11 cellular contexts compared by ENCODE assay signal in the genomic region with DNA sequence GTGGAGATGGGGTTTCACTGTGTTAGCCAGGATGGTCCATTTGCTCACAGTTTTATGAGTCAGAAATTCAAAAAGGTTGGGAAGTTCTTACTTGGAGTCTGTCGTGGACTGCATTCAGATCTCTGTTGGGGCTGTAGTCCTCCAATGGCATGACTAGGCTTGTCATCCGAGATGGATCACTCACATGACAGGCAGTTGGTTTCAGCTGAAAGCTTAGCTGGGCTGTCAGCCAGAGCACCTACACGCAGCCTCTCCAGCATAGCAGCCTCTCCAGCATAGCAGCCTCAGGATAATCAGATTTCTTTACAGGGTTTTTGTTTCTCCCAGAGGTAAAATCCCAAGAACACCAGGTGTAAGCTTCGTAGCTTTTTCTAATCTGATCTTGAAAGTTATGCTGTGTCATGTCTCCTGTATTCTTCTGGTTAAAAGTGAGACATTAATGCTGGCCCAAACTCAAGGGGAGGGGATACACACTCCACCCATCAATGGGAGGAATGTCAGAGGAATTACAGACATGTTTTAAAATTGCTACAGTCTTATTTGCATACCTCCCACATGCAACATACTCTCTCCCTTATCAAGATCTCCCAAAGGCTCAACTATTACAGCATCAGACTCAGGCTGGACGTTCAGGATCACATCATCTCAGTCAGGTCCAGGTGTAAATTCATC. TPM values are rescaled to one million over a fixed set of nuclear protein-coding genes. Genes with fewer than 3 reads are reported as not detected.
DNase-seq lines count a peak whose midpoint lies in the region; ATAC-seq, FAIRE-seq and TF ChIP-seq lines count a peak whose summit lies in the region.
"Had no signal": no experiment of that assay in that cellular context is flagged by ENCODE, and none has a peak within 500 bp of the region (broad histone marks: within the 10 kb centered on the region; RNA-seq: fewer than 3 reads in every experiment).

No MANE protein-coding gene starts in this region.

- intact Hi-C loops in left cardiac atrium (cut with DNase I) = no loop called here
- intact Hi-C loops in cardiac septum (cut with DNase I) = no loop called here
- intact Hi-C loops in right cardiac atrium (cut with DNase I) = no loop called here

- H3K36me3 ChIP-seq in RWPE2 (ENCODE audit: low read depth) = no peaks in the 10 kb centered on the region
- H3K36me3 ChIP-seq: BLaER1 had no signal

- no peak for FAIRE-seq in urothelium cell line (lab: Jason Lieb, UNC)

- no peak for DNase-seq in left cardiac atrium
- no peak for DNase-seq in cardiac septum (ENCODE audit: low spot score)
- DNase-seq in RWPE2 (ENCODE audit: low spot score) = peak; percentile 70
- peak in 1 of 3 donors; percentile 43 for DNase-seq in right cardiac atrium
- peak; percentile 25 for DNase-seq in urothelium cell line (ENCODE audit: low spot score)
- DNase-seq in cortex of kidney (lab: John Stamatoyannopoulos, UW) = no peak
- DNase-seq in UCSD-AML1 (lab: John Stamatoyannopoulos, UW; ENCODE audit: unreplicated experiment) = no peak
- no peak for DNase-seq in stimulated activated CD4-positive, alpha-beta T cell treated with anti-CD3 and anti-CD28 coated beads, Interleukin-4, amount 100 ng/mL, for 1 hour
- DNase-seq: KBM-7 had no signal

- 47% methylated on average over 5 of the region's 5 CpGs for WGBS in right cardiac atrium

- no peaks in the 10 kb centered on the region for H3K27me3 ChIP-seq in RWPE2 (ENCODE audit: insufficient read depth, poor library complexity, severe bottlenecking)
- no peaks in the 10 kb centered on the region for H3K27me3 ChIP-seq in right cardiac atrium (ENCODE audit: control insufficient read depth, insufficient read depth)
- H3K27me3 ChIP-seq: BLaER1 had no signal

- TF ChIP-seq CTCF in RWPE2 (IDR thresholded peaks at IDR 0.05; ENCODE audit: poor library complexity, severe bottlenecking) = no peak

- H3K4me1 ChIP-seq in RWPE2 (ENCODE audit: insufficient read depth, poor library complexity, severe bottlenecking) = peaks cover 13% of the 10 kb centered on the region
- no peaks in the 10 kb centered on the region for H3K4me1 ChIP-seq in right cardiac atrium (ENCODE audit: control insufficient read depth, insufficient read depth, low read length)
- H3K4me1 ChIP-seq: BLaER1 had no signal

- ATAC-seq in left cardiac atrium (peak; percentile 41 to 77), RWPE2 (ENCODE audit: low read depth) (peak; percentile 93), right cardiac atrium (peak; percentile 40 to 63)
- ATAC-seq: natural killer cell treated with Interleukin-12 subunit alpha and Interleukin-12 subunit beta and Interleukin-15 and Interleukin-18, amount 100 ng/mL, for 72 hours had no signal

- H3K27ac ChIP-seq in RWPE2 (ENCODE audit: poor library complexity, severe bottlenecking) (peak overlapping the region; percentile 74), right cardiac atrium (ENCODE audit: low read length) (no peak overlapping the region)
- H3K27ac ChIP-seq: BLaER1 had no signal

- no peak overlapping the region for H3K4me3 ChIP-seq in RWPE2 (ENCODE audit: severe bottlenecking)
- no peak overlapping the region for H3K4me3 ChIP-seq in right cardiac atrium (ENCODE audit: low read length)
- H3K4me3 ChIP-seq: BLaER1 had no signal

- H3K9me3 ChIP-seq in RWPE2 (ENCODE audit: severe bottlenecking) (no peaks in the 10 kb centered on the region), right cardiac atrium (ENCODE audit: control insufficient read depth, low read length) (no peaks in the 10 kb centered on the region)

RNA-seq across cellular contexts. Expression of gene SOD3, which starts 31.6 kb away (rescaled TPM):
- 100 to 1,000 TPM in 1 of 2 donors, 10 to 100 TPM in 1; 69.4 to 120 TPM for total RNA-seq in left cardiac atrium
- total RNA-seq in cardiac septum = 115 TPM
- 100 to 1,000 TPM in 1 of 4 donors, 10 to 100 TPM in 3; 61.2 to 129 (median 80.9) TPM for total RNA-seq in right cardiac atrium
- polyA plus RNA-seq in right cardiac atrium = 59.2 TPM
- total RNA-seq: natural killer cell treated with Interleukin-12 subunit alpha and Interleukin-12 subunit beta and Interleukin-15 and Interleukin-18, amount 100 ng/mL, for 72 hours had no signal

Comparison
In these comparisons a context has a peak if more than half of its experiments do, and no peak if none do; other contexts are left out.
1. DNase-seq: peak in RWPE2 (single experiment) and urothelium cell line (single experiment); none in left cardiac atrium (single experiment), cardiac septum (single experiment), cortex of kidney (single experiment), UCSD-AML1 (single experiment) and stimulated activated CD4-positive, alpha-beta T cell treated with anti-CD3 and anti-CD28 coated beads, Interleukin-4, amount 100 ng/mL, for 1 hour (single experiment).
2. Peak in every context shown above with its lines, with median percentiles within 50 percentile points of each other: ATAC-seq.